ENCODE assay signal across 1 cellular context in the genomic region with DNA sequence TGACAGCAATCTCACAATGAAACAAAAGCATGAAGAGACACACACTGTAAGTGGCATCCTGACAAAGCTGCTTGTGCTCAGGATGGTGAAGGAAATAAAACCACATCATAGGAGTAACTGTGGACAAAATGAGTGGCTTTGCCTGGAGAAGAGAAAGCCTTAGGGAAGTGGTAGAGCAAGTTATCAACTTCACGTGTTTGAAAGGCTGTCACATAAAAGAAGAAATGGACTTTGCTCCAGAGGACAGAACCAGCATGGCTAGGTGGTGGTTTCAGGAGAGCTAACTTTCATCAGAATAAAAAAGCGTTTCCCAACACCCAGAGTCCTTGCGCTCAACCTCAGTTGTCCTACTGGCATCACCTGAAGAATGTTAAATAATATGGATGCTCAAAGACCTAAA.
TF ChIP-seq lines count a peak whose summit lies in the region.

No MANE protein-coding gene starts in this region.

TF ChIP-seq in HepG2, 621 proteins besides CTCF, POLR2A, EP300 and RAD21 (continued from another document):
- TF ChIP-seq HNF4A (CRISPR knock-in tag; IDR thresholded peaks at IDR 0.05) (peak; percentile 61), SAP130 (CRISPR knock-in tag; IDR thresholded peaks at IDR 0.05; ENCODE audit: low read depth) (0 out of 2 replicates have a peak, but pooled peaks have one; percentile 13), POLR2AphosphoS5 (IDR thresholded peaks at IDR 0.05; ENCODE audit: low read depth, low read length) (no peak), SOX13 (IDR thresholded peaks at IDR 0.05) (no peak), SOX13 (CRISPR knock-in tag; conservative IDR thresholded peaks at IDR 0.05 in 1 of 2, IDR thresholded peaks at IDR 0.05 in 1 of 2) (peak in 1 of 2 experiments; percentile 16; a peak in 1 of 4 replicates), ZNF430 (CRISPR knock-in tag; IDR thresholded peaks at IDR 0.05) (no peak), ZNF644 (CRISPR knock-in tag; IDR thresholded peaks at IDR 0.05; ENCODE audit: low read depth) (peak; percentile 49; the same call in 1 of the 2 replicates), CC2D1A (CRISPR knock-in tag; IDR thresholded peaks at IDR 0.05) (no peak), ZNF331 (CRISPR knock-in tag; IDR thresholded peaks at IDR 0.05) (no peak), CEBPB (IDR thresholded peaks at IDR 0.05; ENCODE audit: borderline replicate concordance, low read depth, low read length) (0 out of 2 replicates have a peak, but pooled peaks have one; percentile 1)
- TF ChIP-seq, protein P1, sequence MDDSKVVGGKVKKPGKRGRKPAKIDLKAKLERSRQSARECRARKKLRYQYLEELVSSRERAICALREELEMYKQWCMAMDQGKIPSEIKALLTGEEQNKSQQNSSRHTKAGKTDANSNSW (CRISPR knock-in tag; IDR thresholded peaks at IDR 0.05; ENCODE audit: borderline replicate concordance), result no peak
- TF ChIP-seq, protein P2, sequence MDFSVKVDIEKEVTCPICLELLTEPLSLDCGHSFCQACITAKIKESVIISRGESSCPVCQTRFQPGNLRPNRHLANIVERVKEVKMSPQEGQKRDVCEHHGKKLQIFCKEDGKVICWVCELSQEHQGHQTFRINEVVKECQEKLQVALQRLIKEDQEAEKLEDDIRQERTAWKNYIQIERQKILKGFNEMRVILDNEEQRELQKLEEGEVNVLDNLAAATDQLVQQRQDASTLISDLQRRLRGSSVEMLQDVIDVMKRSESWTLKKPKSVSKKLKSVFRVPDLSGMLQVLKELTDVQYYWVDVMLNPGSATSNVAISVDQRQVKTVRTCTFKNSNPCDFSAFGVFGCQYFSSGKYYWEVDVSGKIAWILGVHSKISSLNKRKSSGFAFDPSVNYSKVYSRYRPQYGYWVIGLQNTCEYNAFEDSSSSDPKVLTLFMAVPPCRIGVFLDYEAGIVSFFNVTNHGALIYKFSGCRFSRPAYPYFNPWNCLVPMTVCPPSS (IDR thresholded peaks at IDR 0.05), result no peak
TF ChIP-seq in HepG2: peak in this region for 7.
